8 cellular contexts compared by ENCODE assay signal in the genomic region with DNA sequence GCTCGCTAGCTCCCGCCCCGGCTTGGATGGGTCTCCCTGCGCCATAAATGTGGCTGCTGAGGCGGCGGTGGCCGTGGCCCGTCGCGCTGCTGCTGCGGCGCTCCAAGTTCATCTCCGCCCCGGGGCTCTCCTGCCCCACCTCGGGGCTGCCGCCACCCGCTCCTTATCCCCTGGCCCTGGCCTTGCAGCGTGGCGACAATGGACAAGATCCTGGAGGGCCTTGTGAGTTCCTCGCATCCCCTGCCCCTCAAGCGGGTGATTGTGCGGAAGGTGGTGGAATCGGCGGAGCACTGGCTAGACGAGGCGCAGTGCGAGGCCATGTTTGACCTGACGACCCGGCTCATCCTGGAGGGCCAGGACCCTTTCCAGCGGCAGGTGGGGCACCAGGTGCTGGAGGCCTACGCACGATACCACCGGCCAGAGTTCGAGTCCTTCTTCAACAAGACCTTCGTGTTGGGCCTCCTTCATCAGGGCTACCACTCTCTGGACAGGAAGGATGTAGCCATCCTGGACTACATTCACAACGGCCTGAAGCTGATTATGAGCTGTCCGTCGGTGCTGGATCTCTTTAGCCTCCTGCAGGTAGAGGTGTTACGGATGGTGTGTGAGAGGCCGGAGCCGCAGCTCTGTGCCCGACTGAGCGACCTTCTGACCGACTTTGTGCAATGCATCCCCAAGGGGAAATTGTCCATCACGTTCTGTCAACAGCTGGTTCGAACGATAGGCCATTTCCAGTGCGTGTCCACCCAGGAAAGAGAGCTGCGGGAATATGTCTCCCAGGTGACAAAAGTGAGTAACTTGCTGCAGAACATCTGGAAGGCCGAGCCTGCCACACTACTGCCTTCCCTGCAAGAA. TPM values are rescaled to one million over a fixed set of nuclear protein-coding genes. Genes with fewer than 3 reads are reported as not detected.
A peak's percentile ranks its signal among the peaks of the same experiment; 100 is the strongest.
DNase-seq lines count a peak whose midpoint lies in the region; ATAC-seq and TF ChIP-seq lines count a peak whose summit lies in the region.

No MANE protein-coding gene starts in this region.

- H3K27me3 ChIP-seq in neuron (ENCODE audit: insufficient read depth, low read length), result no peaks in the 10 kb centered on the region

- peaks cover 51% of the 10 kb centered on the region for H3K4me1 ChIP-seq in neuron (ENCODE audit: insufficient read depth, low read length)

- ATAC-seq in GM19455 (IDR thresholded peaks at IDR 0.05; ENCODE audit: unreplicated experiment) (peak; percentile 24), HG03457 (IDR thresholded peaks at IDR 0.05; ENCODE audit: unreplicated experiment) (peak; percentile 9)
- ATAC-seq in activated CD4-positive, CD25-positive, alpha-beta regulatory T cell treated with anti-CD3 and anti-CD28 coated beads, Interleukin-2, amount 50 U/mL, for 24 hours, result peak; percentile 1 to 5

- peak; percentile 7 for DNase-seq in Daoy (ENCODE audit: low read depth)
- DNase-seq in fibroblast of villous mesenchyme (ENCODE audit: low read depth), result no peak
- DNase-seq in NCI-H187 treated with DMSO at 0.1 percent for 48 hours (lab: John Stamatoyannopoulos, UW), result no peak
- no peak for DNase-seq in stimulated activated CD4-positive, alpha-beta T cell treated with anti-CD3 and anti-CD28 coated beads, Interleukin-4, amount 100 ng/mL, for 24 hours

- TF ChIP-seq CTCF in fibroblast of villous mesenchyme (IDR thresholded peaks at IDR 0.05; ENCODE audit: insufficient read depth, low read depth, low read length), result no peak

- H3K4me3 ChIP-seq in fibroblast of villous mesenchyme (ENCODE audit: low read depth, low read length) (peak overlapping the region; percentile 87), neuron (ENCODE audit: low read length) (peak overlapping the region; percentile 74)

- no peaks in the 10 kb centered on the region for H3K9me3 ChIP-seq in neuron (ENCODE audit: low read length)

- H3K36me3 ChIP-seq in neuron (ENCODE audit: insufficient read depth, low read length), result peaks cover 18% of the 10 kb centered on the region

- H2AFZ ChIP-seq in neuron (ENCODE audit: low read depth, low read length), result peak overlapping the region; percentile 73

RNA-seq across cellular contexts. Expression of gene USP38, which starts 0.8 kb away (rescaled TPM):
- 8.0 and 8.1 TPM in 2 replicates for total RNA-seq in Daoy (2014; rRNA removed; shearing (Covaris generic))
- 27.4 and 29.4 TPM in 2 replicates for total RNA-seq in fibroblast of villous mesenchyme
